Comparison of ENCODE assay signal across 9 cellular contexts in the genomic region with DNA sequence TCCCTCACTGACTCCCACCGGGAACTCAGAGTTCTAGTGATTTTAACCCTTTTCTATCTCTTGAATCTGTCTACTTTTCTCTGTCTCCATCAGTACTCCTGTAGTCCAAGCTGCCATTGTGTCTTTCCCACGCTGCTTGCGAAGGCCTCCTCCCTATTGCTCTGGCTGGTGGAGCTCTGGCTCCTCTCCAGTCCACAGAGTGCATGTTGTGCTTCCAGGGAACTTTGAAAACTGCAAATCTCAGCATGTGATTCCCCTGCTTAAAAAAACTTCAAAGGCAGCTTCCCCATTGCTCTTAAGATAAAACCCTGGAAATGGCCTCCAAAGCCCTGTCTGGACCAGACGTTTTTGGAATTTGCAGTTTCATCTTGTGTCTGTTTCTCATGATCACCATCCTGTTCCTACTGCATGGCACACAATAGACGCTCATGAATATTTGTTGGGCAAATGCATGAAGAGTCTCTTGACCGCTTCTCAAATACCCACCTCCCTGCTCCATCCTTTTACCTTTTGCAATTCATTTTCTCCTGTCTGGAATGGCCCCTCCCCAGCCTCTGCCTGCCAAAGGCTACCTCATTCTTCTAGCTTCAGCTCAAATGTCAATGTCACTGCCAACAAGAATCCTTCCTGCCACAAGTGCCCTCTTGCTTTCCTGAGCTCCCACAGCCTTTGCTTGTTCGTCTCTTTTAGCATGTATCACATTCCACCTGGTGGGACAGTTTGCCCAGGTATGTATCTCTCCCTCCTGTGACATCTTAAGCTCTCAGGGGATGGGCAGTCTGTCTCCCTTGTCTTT.
DNase-seq lines count a peak whose midpoint lies in the region; ATAC-seq and TF ChIP-seq lines count a peak whose summit lies in the region.
"Had no signal": no experiment of that assay in that cellular context is flagged by ENCODE, and none has a peak within 500 bp of the region (broad histone marks: within the 10 kb centered on the region; RNA-seq: fewer than 3 reads in every experiment).

No MANE protein-coding gene starts in this region.

- H3K27me3 ChIP-seq in lower lobe of right lung (ENCODE audit: low read depth) = no peaks in the 10 kb centered on the region

- H3K9me3 ChIP-seq in lower lobe of right lung = no peaks in the 10 kb centered on the region

- intact Hi-C loops in lower lobe of right lung (cut with DNase I) = no loop called here

- H3K36me3 Mint-ChIP-seq in T-helper 2 cell treated with Interferon-gamma antibody and Interleukin-4, amounts not matched to agents 5 μg/mL and 100 μg/mL, for 36 hours (ENCODE audit: low read depth) = peaks cover 45% of the 10 kb centered on the region

- peaks cover 25% of the 10 kb centered on the region for H3K4me1 Mint-ChIP-seq in T-helper 2 cell treated with Interferon-gamma antibody and Interleukin-4, amounts not matched to agents 5 μg/mL and 100 μg/mL, for 36 hours (ENCODE audit: low read depth)

- TF ChIP-seq CTCF in choroid plexus epithelial cell (conservative IDR thresholded peaks at IDR 0.05; ENCODE audit: low read depth, low read length) = no peak
- TF ChIP-seq CTCF in lower lobe of right lung (IDR thresholded peaks at IDR 0.05) = no peak

- H3K4me3 Mint-ChIP-seq in T-helper 2 cell treated with Interferon-gamma antibody and Interleukin-4, amounts not matched to agents 5 μg/mL and 100 μg/mL, for 36 hours = no peak overlapping the region

- no peak overlapping the region for H3K27ac Mint-ChIP-seq in T-helper 2 cell treated with Interferon-gamma antibody and Interleukin-4, amounts not matched to agents 5 μg/mL and 100 μg/mL, for 36 hours

- peak overlapping the region; percentile 61 for H3K27ac ChIP-seq in lower lobe of right lung

- H3K36me3 ChIP-seq in lower lobe of right lung = peaks cover 3% of the 10 kb centered on the region

- peaks cover 72% of the 10 kb centered on the region for H3K4me1 ChIP-seq in lower lobe of right lung

- peak; percentile 35 to 39 for DNase-seq in NCI-H187 (lab: John Stamatoyannopoulos, UW)
- peak; percentile 79 for DNase-seq in choroid plexus epithelial cell (ENCODE audit: low read depth)
- no peak for DNase-seq in lower lobe of right lung
- peak; percentile 40 for DNase-seq in smooth muscle cell of the brain vasculature (ENCODE audit: low read depth, low spot score)
- no peak for DNase-seq in HuH-7.5 (ENCODE audit: low spot score)
- no peak for DNase-seq in Kasumi-1 (lab: John Stamatoyannopoulos, UW)
- DNase-seq in NOMO-1 treated with dmso at 0.1 percent for 144 hours (lab: John Stamatoyannopoulos, UW; ENCODE audit: unreplicated experiment) = no peak
- no peak for DNase-seq in T-helper 2 cell treated with Interferon-gamma antibody and Interleukin-4, amounts not matched to agents 5 μg/mL and 100 μg/mL, for 36 hours (ENCODE audit: low spot score)
- DNase-seq: effector CD4-positive, alpha-beta T cell had no signal

- no peak overlapping the region for H3K4me3 ChIP-seq in choroid plexus epithelial cell (ENCODE audit: low read depth, low read length)
- H3K4me3 ChIP-seq in lower lobe of right lung = no peak overlapping the region

- H3K9me3 Mint-ChIP-seq in T-helper 2 cell treated with Interferon-gamma antibody and Interleukin-4, amounts not matched to agents 5 μg/mL and 100 μg/mL, for 36 hours = no peaks in the 10 kb centered on the region

- H3K27me3 Mint-ChIP-seq in T-helper 2 cell treated with Interferon-gamma antibody and Interleukin-4, amounts not matched to agents 5 μg/mL and 100 μg/mL, for 36 hours (ENCODE audit: low read depth) = no peaks in the 10 kb centered on the region

- ATAC-seq in lower lobe of right lung = peak in 1 of 2 donors; percentile 28

Comparison
In these comparisons a context has a peak if more than half of its experiments do, and no peak if none do; other contexts are left out.
1. DNase-seq: peak in NCI-H187 (2 of 2), choroid plexus epithelial cell (single experiment) and smooth muscle cell of the brain vasculature (single experiment); none in lower lobe of right lung (single experiment), HuH-7.5 (single experiment), Kasumi-1 (0 of 2), NOMO-1 treated with dmso at 0.1 percent for 144 hours (single experiment) and T-helper 2 cell treated with Interferon-gamma antibody and Interleukin-4, amounts not matched to agents 5 μg/mL and 100 μg/mL, for 36 hours (single experiment).